ENCODE assay signal across 17 cellular contexts in genomic region chr3:58045084-58045483, GRCh38. TPM values are rescaled to one million over a fixed set of nuclear protein-coding genes. Genes with fewer than 3 reads are reported as not detected.
DNase-seq lines count a peak whose midpoint lies in the region; TF ChIP-seq lines count a peak whose summit lies in the region.
"Had no signal": no experiment of that assay in that cellular context is flagged by ENCODE, and none has a peak within 500 bp of the region (broad histone marks: within the 10 kb centered on the region; RNA-seq: fewer than 3 reads in every experiment).

No MANE protein-coding gene starts in this region.

- H3K9me3 ChIP-seq in BLaER1 treated with 17β-estradiol and CSF1 and Interleukin-3, amounts not matched to agents 10 nM and 100 nM (replicated peaks in 1 of 11): no peaks in the 10 kb centered on the region
- H3K9me3 ChIP-seq in H9 (ENCODE audit: control insufficient read depth, low read depth, low read length) (no peaks in the 10 kb centered on the region), esophagus (ENCODE audit: control insufficient read depth in 2 of 2, insufficient read depth in 1 of 2, low read depth in 1 of 2, low read length in 1 of 2) (no peaks in the 10 kb centered on the region)
- H3K9me3 ChIP-seq: prostate gland had no signal

- no peak overlapping the region for H3K4me3 Mint-ChIP-seq in H9

- no peak overlapping the region for H2AFZ ChIP-seq in H9 (ENCODE audit: low read length)

- no peak overlapping the region for H2AK5ac ChIP-seq in H9 (ENCODE audit: insufficient read length, low read length)

- peak overlapping the region in 2 of 11 experiments; percentile 82 to 84; a peak in 4 of 22 replicates for H3K27ac ChIP-seq in BLaER1 treated with 17β-estradiol and CSF1 and Interleukin-3, amounts not matched to agents 10 nM and 100 nM
- no peak overlapping the region for H3K27ac ChIP-seq in H9 (ENCODE audit: insufficient read length, low read depth, low read length)
- peak overlapping the region; percentile 2 to 25 for H3K27ac ChIP-seq in esophagus (ENCODE audit: low read depth in 2 of 2, low read length in 1 of 2)

- H3K4me1 ChIP-seq in BLaER1 treated with 17β-estradiol and CSF1 and Interleukin-3, amounts not matched to agents 10 nM and 100 nM: peaks cover 41 to 78% (median 70%) of the 10 kb centered on the region in 10 experiments
- H3K4me1 ChIP-seq in H9 (ENCODE audit: insufficient read depth, low read length) (peaks cover 34% of the 10 kb centered on the region), esophagus (ENCODE audit: control insufficient read depth in 2 of 2, insufficient read depth in 2 of 2, low read length in 1 of 2) (peaks cover 2 to 11% of the 10 kb centered on the region in 2 donors)

- H4K8ac ChIP-seq in H9 (replicated peaks; ENCODE audit: insufficient read length, low read depth, low read length): no peak overlapping the region

- H3T11ph ChIP-seq in H9 (ENCODE audit: low read length): no peak overlapping the region

- H4K91ac ChIP-seq in H9 (ENCODE audit: insufficient read length, low read depth, low read length): no peak overlapping the region

- H3K18ac ChIP-seq in H9 (ENCODE audit: insufficient read length, low read depth, low read length): no peak overlapping the region

- H2BK15ac ChIP-seq in H9 (ENCODE audit: low read depth, low read length): no peak overlapping the region

- peaks cover 66 to 73% of the 10 kb centered on the region in 2 experiments for H3K4me1 Mint-ChIP-seq in H9

- no peaks in the 10 kb centered on the region for H3K27me3 Mint-ChIP-seq in H9 (ENCODE audit: low read depth)

- no peak overlapping the region for H2BK5ac ChIP-seq in H9 (ENCODE audit: insufficient read length, low read length)

- H2BK12ac ChIP-seq in H9 (ENCODE audit: insufficient read length, low read depth, low read length): no peak overlapping the region

- H3K9me3 Mint-ChIP-seq in H9: no peaks in the 10 kb centered on the region

- H3K23me2 ChIP-seq in H9 (ENCODE audit: insufficient read length, low read depth, low read length, poor library complexity, severe bottlenecking): no peaks in the 10 kb centered on the region

- no peaks in the 10 kb centered on the region for H3K27me3 ChIP-seq in BLaER1 treated with 17β-estradiol and CSF1 and Interleukin-3, amounts not matched to agents 10 nM and 100 nM
- H3K27me3 ChIP-seq in H9 (ENCODE audit: insufficient read depth, low read length) (no peaks in the 10 kb centered on the region), esophagus (ENCODE audit: control insufficient read depth in 1 of 2, insufficient read depth in 2 of 2, low read length in 2 of 2) (no peaks in the 10 kb centered on the region)

- H2BK120ac ChIP-seq in H9 (ENCODE audit: low read depth, low read length, poor library complexity, severe bottlenecking): no peak overlapping the region

- DNase-seq in H9 (no peak), posterior vena cava (ENCODE audit: low spot score) (peak; percentile 8), DMS53 (lab: John Stamatoyannopoulos, UW) (no peak), GDM1 (lab: John Stamatoyannopoulos, UW) (no peak), AG08395 (ENCODE audit: low spot score) (no peak)
- no peak for DNase-seq in activated CD4-positive, CD25-positive, alpha-beta regulatory T cell treated with anti-CD3 and anti-CD28 coated beads, Interleukin-2, amount 50 U/mL, for 72 hours
- DNase-seq: activated CD4-positive, alpha-beta T cell treated with anti-CD3 and anti-CD28 coated beads for 1 hour; activated T-cell treated with anti-CD3 and anti-CD28 coated beads for 4 hours; NCI-H1105; NCI-H2227 treated with DMSO at 0.1 percent for 48 hours; stimulated activated CD4-positive, alpha-beta T cell treated with anti-CD3 and anti-CD28 coated beads, Interleukin-1b, Interleukin-23, amount 100 ng/mL, for 48 hours; stimulated activated CD8-positive, alpha-beta memory T cell treated with anti-CD3 and anti-CD28 coated beads, Interleukin-4, amount 100 ng/mL, for 48 hours had no signal

- H3K4ac ChIP-seq in H9 (ENCODE audit: low read depth, low read length): no peak overlapping the region

- H3K27ac Mint-ChIP-seq in H9: peak overlapping the region; percentile 8 to 90 (median 79); a peak in 5 of 7 replicates

- H3K9ac ChIP-seq in BLaER1 treated with 17β-estradiol and CSF1 and Interleukin-3, amounts not matched to agents 10 nM and 100 nM: no peak overlapping the region
- H3K9ac ChIP-seq in H9 (ENCODE audit: extremely low read depth, insufficient read length, low read length): no peak overlapping the region

- no CpG with 5 or more reads among the region's 4 CpGs for WGBS in H9 (ENCODE audit: extremely low coverage, insufficient read length, low lambda C conversion rate)
- 71 to 85% methylated on average over 4 of the region's 4 CpGs for WGBS in esophagus, 2 donors

- no peaks in the 10 kb centered on the region for H3K79me1 ChIP-seq in H9 (ENCODE audit: insufficient read depth, low read depth, low read length, poor library complexity, severe bottlenecking)

- no peak overlapping the region for H4K5ac ChIP-seq in H9 (ENCODE audit: insufficient read length, low read depth, low read length)

- no peaks in the 10 kb centered on the region; a peak in 1 of 7 replicates for H3K36me3 Mint-ChIP-seq in H9 (ENCODE audit: insufficient read depth in 1 of 3, low read depth in 3 of 3)

- H3K23ac ChIP-seq in H9 (ENCODE audit: insufficient read length, low read depth, low read length): no peak overlapping the region

- intact Hi-C loops in posterior vena cava (cut with DNase I): loop anchor here in 1 of 2 donors (5.0 kb wide), 1 partner anchor 38 kb away; the partner anchor contains the start of gene FLNB

- H3K14ac ChIP-seq in H9 (ENCODE audit: insufficient read depth, low read length): no peak overlapping the region

- peaks cover 20% of the 10 kb centered on the region for H3K79me2 ChIP-seq in H9 (ENCODE audit: insufficient read depth, low read length)

- H3K4me3 ChIP-seq in BLaER1 treated with 17β-estradiol and CSF1 and Interleukin-3, amounts not matched to agents 10 nM and 100 nM: no peak overlapping the region
- H3K4me3 ChIP-seq in esophagus (ENCODE audit: low read depth in 1 of 2, low read length in 2 of 2): no peak overlapping the region
- H3K4me3 ChIP-seq: coronary artery, K562, prostate gland had no signal

- no peak overlapping the region for H3K56ac ChIP-seq in H9 (ENCODE audit: insufficient read length, low read depth, low read length)

- peaks cover 0 to 6% (median 0%) of the 10 kb centered on the region in 11 experiments; a peak in 2 of 22 replicates for H3K36me3 ChIP-seq in BLaER1 treated with 17β-estradiol and CSF1 and Interleukin-3, amounts not matched to agents 10 nM and 100 nM
- no peaks in the 10 kb centered on the region for H3K36me3 ChIP-seq in esophagus (ENCODE audit: control insufficient read depth in 2 of 2, insufficient read depth in 2 of 2, low read length in 1 of 2)
- H3K36me3 ChIP-seq: prostate gland had no signal

- H2BK20ac ChIP-seq in H9 (ENCODE audit: low read depth, low read length, poor library complexity, severe bottlenecking): no peak overlapping the region

- no peak for TF ChIP-seq CTCF in H9 (conservative IDR thresholded peaks at IDR 0.05)

- peak overlapping the region in 9 of 11 experiments; percentile 10 to 85 (median 77); a peak in 15 of 22 replicates for H3K4me2 ChIP-seq in BLaER1 treated with 17β-estradiol and CSF1 and Interleukin-3, amounts not matched to agents 10 nM and 100 nM
- H3K4me2 ChIP-seq in H9 (ENCODE audit: insufficient read depth, insufficient read length, low read length): no peak overlapping the region

- peaks cover 0 to 78% (median 23%) of the 10 kb centered on the region in 11 experiments; a peak in 9 of 22 replicates for H4K20me1 ChIP-seq in BLaER1 treated with 17β-estradiol and CSF1 and Interleukin-3, amounts not matched to agents 10 nM and 100 nM
- H4K20me1 ChIP-seq in H9 (ENCODE audit: control insufficient read depth, insufficient read depth, insufficient read length): no peaks in the 10 kb centered on the region

RNA-seq across cellular contexts. Expression of gene FLNB, which starts 36.9 kb away (rescaled TPM):
- total RNA-seq in H9 (2021): 75.8 and 83.4 TPM in 2 replicates
- polyA plus RNA-seq in esophagus: 10 to 100 TPM; 50.8 to 52.5 TPM
- total RNA-seq in posterior vena cava: 100 to 1,000 TPM; 130 to 133 TPM
